ENCODE assay signal across 8 cellular contexts in genomic region chr1:3651939-3652537, GRCh38. TPM values are rescaled to one million over a fixed set of nuclear protein-coding genes. Genes with fewer than 3 reads are reported as not detected.
DNase-seq lines count a peak whose midpoint lies in the region; ATAC-seq and TF ChIP-seq lines count a peak whose summit lies in the region.

TSS of gene TP73 (plus strand) at chr1:3652516. CDS start at chr1:3682366, 29,850 bp downstream.

- H3K36me3 ChIP-seq in prostate gland = no peaks in the 10 kb centered on the region

- peaks cover 13% of the 10 kb centered on the region for H3K27me3 ChIP-seq in prostate gland (replicated peaks; ENCODE audit: insufficient read depth)

- WGBS in prostate gland = under 1% methylated on average over 37 of the region's 77 CpGs

- no peaks in the 10 kb centered on the region for H3K9me3 ChIP-seq in prostate gland

- intact Hi-C loops in prostate gland (cut with DNase I) = no loop called here

- ATAC-seq in GM18909 (IDR thresholded peaks at IDR 0.05; ENCODE audit: poor library complexity, unreplicated experiment) (no peak), GM18858 (IDR thresholded peaks at IDR 0.05; ENCODE audit: unreplicated experiment) (no peak)

- no peak within 1 kb of the TSS for H3K27ac ChIP-seq in prostate gland

- no peak for TF ChIP-seq POLR2A in prostate gland (IDR thresholded peaks at IDR 0.05)

- DNase-seq in stimulated activated CD4-positive, alpha-beta T cell treated with anti-CD3 and anti-CD28 coated beads, Interleukin-15, amount 100 ng/mL, for 24 hours = peak; percentile 20
- DNase-seq in stimulated activated CD4-positive, alpha-beta T cell treated with anti-CD3 and anti-CD28 coated beads, Interleukin-1b, Interleukin-23, amount 100 ng/mL, for 48 hours = no peak
- DNase-seq in NCI-H446 treated with DMSO at 0.1 percent for 48 hours (lab: John Stamatoyannopoulos, UW) = peak; percentile 59
- DNase-seq in ecto neural progenitor cell (ENCODE audit: low spot score) = peak; percentile 71
- no peak for DNase-seq in prostate gland (ENCODE audit: low spot score)
- DNase-seq in SKM-1 treated with dmso at 0.1 percent for 144 hours (lab: John Stamatoyannopoulos, UW; ENCODE audit: unreplicated experiment) = no peak

- peaks cover 8% of the 10 kb centered on the region for H3K4me1 ChIP-seq in prostate gland (replicated peaks)

- no peak for TF ChIP-seq CTCF in prostate gland (IDR thresholded peaks at IDR 0.05)

- H3K4me3 ChIP-seq in prostate gland = peak within 1 kb of the TSS; percentile 24 to 47

RNA-seq across cellular contexts. Expression of gene TP73, which starts in this region (rescaled TPM):
- 10 to 100 TPM in 1 of 2 donors, 1 to 10 TPM in 1; 5.1 to 15.1 TPM for total RNA-seq in prostate gland

Comparison
In these comparisons a context has a peak if more than half of its experiments do, and no peak if none do; other contexts are left out.
1. DNase-seq: peak in stimulated activated CD4-positive, alpha-beta T cell treated with anti-CD3 and anti-CD28 coated beads, Interleukin-15, amount 100 ng/mL, for 24 hours (single experiment), NCI-H446 treated with DMSO at 0.1 percent for 48 hours (single experiment) and ecto neural progenitor cell (single experiment); none in stimulated activated CD4-positive, alpha-beta T cell treated with anti-CD3 and anti-CD28 coated beads, Interleukin-1b, Interleukin-23, amount 100 ng/mL, for 48 hours (single experiment), prostate gland (single experiment) and SKM-1 treated with dmso at 0.1 percent for 144 hours (single experiment).